In genomic region chr16:85437161-85438052, GRCh38 we compare ENCODE assay signal across 9 cellular contexts.
DNase-seq lines count a peak whose midpoint lies in the region; ATAC-seq, FAIRE-seq and TF ChIP-seq lines count a peak whose summit lies in the region.
"Had no signal": no experiment of that assay in that cellular context is flagged by ENCODE, and none has a peak within 500 bp of the region (broad histone marks: within the 10 kb centered on the region; RNA-seq: fewer than 3 reads in every experiment).

No MANE protein-coding gene starts in this region.

- H3K4me3 ChIP-seq in bronchial epithelial cell (ENCODE audit: low read depth, low read length) (no peak overlapping the region), muscle layer of colon (ENCODE audit: low read depth in 1 of 2, low read length in 2 of 2) (no peak overlapping the region), MM.1S (ENCODE audit: low read length) (no peak overlapping the region)

- no peak overlapping the region for H2AFZ ChIP-seq in MM.1S (ENCODE audit: low read length)

- FAIRE-seq in bronchial epithelial cell (lab: Jason Lieb, UNC) = no peak

- DNase-seq in CD1c-positive myeloid dendritic cell (ENCODE audit: extremely low spot score) (peak; percentile 76), NCI-H1092 treated with DMSO at 0.1 percent for 48 hours (lab: John Stamatoyannopoulos, UW) (peak; percentile 76), bronchial epithelial cell (ENCODE audit: low read depth) (peak; percentile 28), MM.1S (no peak), NCI-H187 treated with DMSO at 0.1 percent for 48 hours (lab: John Stamatoyannopoulos, UW) (no peak)
- DNase-seq: CD4-positive, alpha-beta T cell had no signal

- TF ChIP-seq CTCF in bronchial epithelial cell (IDR thresholded peaks at IDR 0.05; ENCODE audit: insufficient read depth, low read length, severe bottlenecking) (no peak), MM.1S (IDR thresholded peaks at IDR 0.05; ENCODE audit: low read length) (no peak)

- H3K4me1 ChIP-seq in muscle layer of colon (ENCODE audit: insufficient read depth, low read length) (peaks cover 18% of the 10 kb centered on the region), MM.1S (ENCODE audit: low read length) (no peaks in the 10 kb centered on the region)

- H3K4me2 ChIP-seq in MM.1S (ENCODE audit: low read depth, low read length) = no peak overlapping the region

- H3K9ac ChIP-seq in muscle layer of colon (ENCODE audit: low read length) (no peak overlapping the region), MM.1S (ENCODE audit: low read length) (no peak overlapping the region)

- ATAC-seq in HG03521 (IDR thresholded peaks at IDR 0.05; ENCODE audit: unreplicated experiment) (no peak), HG02885 (IDR thresholded peaks at IDR 0.05; ENCODE audit: poor library complexity, unreplicated experiment) (no peak)

- H3K36me3 ChIP-seq in bronchial epithelial cell (ENCODE audit: control insufficient read depth, insufficient read depth, low read length) = no peaks in the 10 kb centered on the region
- no peaks in the 10 kb centered on the region for H3K36me3 ChIP-seq in muscle layer of colon (ENCODE audit: insufficient read depth, low read length)
- H3K36me3 ChIP-seq in MM.1S (replicated peaks; ENCODE audit: insufficient read depth, low read length) = no peaks in the 10 kb centered on the region

- peak overlapping the region; percentile 55 for H3K27ac ChIP-seq in muscle layer of colon (ENCODE audit: low read depth, low read length)
- H3K27ac ChIP-seq in MM.1S (ENCODE audit: low read length) = no peak overlapping the region

- no peaks in the 10 kb centered on the region for H3K9me3 ChIP-seq in muscle layer of colon (ENCODE audit: low read length)
- H3K9me3 ChIP-seq in MM.1S (replicated peaks; ENCODE audit: insufficient read depth, low read length) = no peaks in the 10 kb centered on the region

- no peaks in the 10 kb centered on the region for H3K27me3 ChIP-seq in bronchial epithelial cell (ENCODE audit: control insufficient read depth, insufficient read depth, low read length)
- no peaks in the 10 kb centered on the region for H3K27me3 ChIP-seq in muscle layer of colon (ENCODE audit: control insufficient read depth in 1 of 2, insufficient read depth in 2 of 2, low read length in 2 of 2)
- peaks cover 38% of the 10 kb centered on the region for H3K27me3 ChIP-seq in MM.1S (replicated peaks; ENCODE audit: insufficient read depth, low read length)

- no peaks in the 10 kb centered on the region for H4K20me1 ChIP-seq in MM.1S (ENCODE audit: insufficient read depth, low read length)

- H3K79me2 ChIP-seq in MM.1S (ENCODE audit: low read length) = no peaks in the 10 kb centered on the region

- H3F3A ChIP-seq in MM.1S (ENCODE audit: insufficient read depth, low read length) = no peaks in the 10 kb centered on the region

- H3K9me2 ChIP-seq in MM.1S (replicated peaks; ENCODE audit: insufficient read depth, low read length) = no peaks in the 10 kb centered on the region

Comparison
In these comparisons a context has a peak if more than half of its experiments do, and no peak if none do; other contexts are left out.
1. DNase-seq: peak in CD1c-positive myeloid dendritic cell (single experiment), NCI-H1092 treated with DMSO at 0.1 percent for 48 hours (single experiment) and bronchial epithelial cell (single experiment); none in MM.1S (single experiment) and NCI-H187 treated with DMSO at 0.1 percent for 48 hours (single experiment).